Comparison of ENCODE assay signal across 2 cellular contexts in the genomic region with DNA sequence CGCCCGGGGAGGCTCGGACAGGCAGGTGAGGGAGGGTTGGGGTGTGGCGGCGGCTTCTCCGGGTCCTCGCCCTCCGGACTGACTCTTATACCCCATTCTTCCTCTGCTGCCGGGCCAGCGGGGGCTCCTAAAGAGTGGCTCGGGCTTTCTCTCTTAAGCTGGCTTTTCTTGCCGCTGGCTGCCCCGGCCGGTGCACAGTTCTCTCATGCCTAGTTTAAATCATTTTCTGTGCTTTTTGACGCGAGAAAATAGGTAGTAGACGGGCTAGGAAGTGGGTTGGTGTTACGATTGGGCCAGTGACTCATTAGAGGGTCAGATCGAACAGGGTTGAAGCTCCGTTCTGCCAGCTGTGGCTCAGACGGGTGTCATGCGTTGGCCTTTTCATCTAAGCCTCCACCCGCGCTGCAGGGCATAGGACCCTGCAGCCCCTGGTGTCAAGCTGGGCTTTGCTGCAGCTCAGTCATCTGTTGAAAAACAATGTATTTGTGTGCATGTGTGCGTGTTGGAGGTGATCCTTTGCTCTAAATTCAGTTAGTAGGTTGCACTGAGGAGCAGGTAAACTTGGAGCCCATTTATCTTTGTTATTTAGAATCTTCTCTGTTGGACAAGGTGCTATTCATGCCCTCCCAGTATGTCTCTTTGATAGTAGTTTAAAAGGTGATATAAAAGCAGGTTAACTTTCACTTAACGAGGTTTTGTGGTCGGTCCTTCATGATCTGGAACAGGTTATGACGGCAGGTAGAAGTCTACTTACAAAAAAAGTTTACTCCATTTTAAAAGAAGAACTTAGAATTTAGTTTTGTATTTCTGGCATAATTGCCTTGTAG.
TF ChIP-seq lines count a peak whose summit lies in the region.

No MANE protein-coding gene starts in this region.

TF ChIP-seq in HEK293, 187 proteins besides CTCF, POLR2A, EP300 and RAD21 (continues in another document):
- TF ChIP-seq, protein P1, sequence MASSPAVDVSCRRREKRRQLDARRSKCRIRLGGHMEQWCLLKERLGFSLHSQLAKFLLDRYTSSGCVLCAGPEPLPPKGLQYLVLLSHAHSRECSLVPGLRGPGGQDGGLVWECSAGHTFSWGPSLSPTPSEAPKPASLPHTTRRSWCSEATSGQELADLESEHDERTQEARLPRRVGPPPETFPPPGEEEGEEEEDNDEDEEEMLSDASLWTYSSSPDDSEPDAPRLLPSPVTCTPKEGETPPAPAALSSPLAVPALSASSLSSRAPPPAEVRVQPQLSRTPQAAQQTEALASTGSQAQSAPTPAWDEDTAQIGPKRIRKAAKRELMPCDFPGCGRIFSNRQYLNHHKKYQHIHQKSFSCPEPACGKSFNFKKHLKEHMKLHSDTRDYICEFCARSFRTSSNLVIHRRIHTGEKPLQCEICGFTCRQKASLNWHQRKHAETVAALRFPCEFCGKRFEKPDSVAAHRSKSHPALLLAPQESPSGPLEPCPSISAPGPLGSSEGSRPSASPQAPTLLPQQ (tag by site-specific recombination; IDR thresholded peaks at IDR 0.05), result no peak
- TF ChIP-seq ZNF600 (tag by site-specific recombination; IDR thresholded peaks at IDR 0.05), result peak; percentile 79
- TF ChIP-seq ZNF510 (tag by site-specific recombination; IDR thresholded peaks at IDR 0.05; ENCODE audit: insufficient replicate concordance), result no peak
- TF ChIP-seq, protein P2, sequence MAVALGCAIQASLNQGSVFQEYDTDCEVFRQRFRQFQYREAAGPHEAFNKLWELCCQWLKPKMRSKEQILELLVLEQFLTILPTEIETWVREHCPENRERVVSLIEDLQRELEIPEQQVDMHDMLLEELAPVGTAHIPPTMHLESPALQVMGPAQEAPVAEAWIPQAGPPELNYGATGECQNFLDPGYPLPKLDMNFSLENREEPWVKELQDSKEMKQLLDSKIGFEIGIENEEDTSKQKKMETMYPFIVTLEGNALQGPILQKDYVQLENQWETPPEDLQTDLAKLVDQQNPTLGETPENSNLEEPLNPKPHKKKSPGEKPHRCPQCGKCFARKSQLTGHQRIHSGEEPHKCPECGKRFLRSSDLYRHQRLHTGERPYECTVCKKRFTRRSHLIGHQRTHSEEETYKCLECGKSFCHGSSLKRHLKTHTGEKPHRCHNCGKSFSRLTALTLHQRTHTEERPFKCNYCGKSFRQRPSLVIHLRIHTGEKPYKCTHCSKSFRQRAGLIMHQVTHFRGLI (tag by site-specific recombination; IDR thresholded peaks at IDR 0.05), result peak; percentile 51; the same call in 1 of the 2 replicates
- no peak for TF ChIP-seq ZNF837 (tag by site-specific recombination; IDR thresholded peaks at IDR 0.05)
- TF ChIP-seq, protein P3, sequence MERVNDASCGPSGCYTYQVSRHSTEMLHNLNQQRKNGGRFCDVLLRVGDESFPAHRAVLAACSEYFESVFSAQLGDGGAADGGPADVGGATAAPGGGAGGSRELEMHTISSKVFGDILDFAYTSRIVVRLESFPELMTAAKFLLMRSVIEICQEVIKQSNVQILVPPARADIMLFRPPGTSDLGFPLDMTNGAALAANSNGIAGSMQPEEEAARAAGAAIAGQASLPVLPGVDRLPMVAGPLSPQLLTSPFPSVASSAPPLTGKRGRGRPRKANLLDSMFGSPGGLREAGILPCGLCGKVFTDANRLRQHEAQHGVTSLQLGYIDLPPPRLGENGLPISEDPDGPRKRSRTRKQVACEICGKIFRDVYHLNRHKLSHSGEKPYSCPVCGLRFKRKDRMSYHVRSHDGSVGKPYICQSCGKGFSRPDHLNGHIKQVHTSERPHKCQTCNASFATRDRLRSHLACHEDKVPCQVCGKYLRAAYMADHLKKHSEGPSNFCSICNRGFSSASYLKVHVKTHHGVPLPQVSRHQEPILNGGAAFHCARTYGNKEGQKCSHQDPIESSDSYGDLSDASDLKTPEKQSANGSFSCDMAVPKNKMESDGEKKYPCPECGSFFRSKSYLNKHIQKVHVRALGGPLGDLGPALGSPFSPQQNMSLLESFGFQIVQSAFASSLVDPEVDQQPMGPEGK (tag by site-specific recombination; IDR thresholded peaks at IDR 0.05), result no peak
- TF ChIP-seq ZIC2 (tag by site-specific recombination; IDR thresholded peaks at IDR 0.05), result peak; percentile 57
- TF ChIP-seq ZNF664 (tag by site-specific recombination; IDR thresholded peaks at IDR 0.05), result no peak
- TF ChIP-seq ZBTB20 (tag by site-specific recombination; IDR thresholded peaks at IDR 0.05), result peak; percentile 50; the same call in 1 of the 2 replicates
- TF ChIP-seq ZFHX2 (tag by site-specific recombination; conservative IDR thresholded peaks at IDR 0.05), result no peak
- TF ChIP-seq FEZF1 (tag by site-specific recombination; IDR thresholded peaks at IDR 0.05), result peak; percentile 39; the same call in 1 of the 2 replicates
- no peak for TF ChIP-seq ZNF132 (tag by site-specific recombination; IDR thresholded peaks at IDR 0.05; ENCODE audit: borderline replicate concordance)
- TF ChIP-seq ZNF292 (tag by site-specific recombination; IDR thresholded peaks at IDR 0.05; ENCODE audit: borderline replicate concordance, low read depth), result no peak
- TF ChIP-seq MEIS1 (CRISPR knock-in tag; IDR thresholded peaks at IDR 0.05; ENCODE audit: borderline replicate concordance), result no peak
- TF ChIP-seq ZNF394 (tag by site-specific recombination; IDR thresholded peaks at IDR 0.05; ENCODE audit: borderline replicate concordance), result 0 out of 2 replicates have a peak, but pooled peaks have one; percentile 18
- no peak for TF ChIP-seq ZNF214 (tag by site-specific recombination; IDR thresholded peaks at IDR 0.05; ENCODE audit: borderline replicate concordance)
- TF ChIP-seq ZNF138 (tag by site-specific recombination; IDR thresholded peaks at IDR 0.05; ENCODE audit: borderline replicate concordance), result no peak
- peak; percentile 80 for TF ChIP-seq ZNF335 (tag by site-specific recombination; conservative IDR thresholded peaks at IDR 0.05)
- no peak for TF ChIP-seq MYNN (tag by site-specific recombination; IDR thresholded peaks at IDR 0.05; ENCODE audit: borderline replicate concordance)
- TF ChIP-seq ZFP69B (tag by site-specific recombination; IDR thresholded peaks at IDR 0.05), result no peak
- TF ChIP-seq GLIS2 (tag by site-specific recombination; IDR thresholded peaks at IDR 0.05), result no peak

TF ChIP-seq in HepG2, 621 proteins besides CTCF, POLR2A, EP300 and RAD21 (continued from another document and continues in another):
- TF ChIP-seq, protein P4, sequence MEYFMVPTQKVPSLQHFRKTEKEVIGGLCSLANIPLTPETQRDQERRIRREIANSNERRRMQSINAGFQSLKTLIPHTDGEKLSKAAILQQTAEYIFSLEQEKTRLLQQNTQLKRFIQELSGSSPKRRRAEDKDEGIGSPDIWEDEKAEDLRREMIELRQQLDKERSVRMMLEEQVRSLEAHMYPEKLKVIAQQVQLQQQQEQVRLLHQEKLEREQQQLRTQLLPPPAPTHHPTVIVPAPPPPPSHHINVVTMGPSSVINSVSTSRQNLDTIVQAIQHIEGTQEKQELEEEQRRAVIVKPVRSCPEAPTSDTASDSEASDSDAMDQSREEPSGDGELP (IDR thresholded peaks at IDR 0.05; ENCODE audit: borderline replicate concordance, low read depth), result peak; percentile 74; the same call in 1 of the 2 replicates
- TF ChIP-seq SSRP1 (CRISPR knock-in tag; IDR thresholded peaks at IDR 0.05) (no peak), ZNF772 (CRISPR knock-in tag; IDR thresholded peaks at IDR 0.05) (no peak), ZNF790 (CRISPR knock-in tag; IDR thresholded peaks at IDR 0.05; ENCODE audit: borderline replicate concordance) (no peak), ZC3H4 (CRISPR knock-in tag; IDR thresholded peaks at IDR 0.05; ENCODE audit: borderline replicate concordance) (no peak), JUN (CRISPR knock-in tag; IDR thresholded peaks at IDR 0.05) (no peak), ZNF781 (CRISPR knock-in tag; IDR thresholded peaks at IDR 0.05; ENCODE audit: borderline replicate concordance, not compliant biosample characterization) (no peak), ISL2 (CRISPR knock-in tag; IDR thresholded peaks at IDR 0.05) (0 out of 2 replicates have a peak, but pooled peaks have one; percentile 16), ZNF569 (CRISPR knock-in tag; IDR thresholded peaks at IDR 0.05; ENCODE audit: borderline replicate concordance) (no peak), ZNF737 (CRISPR knock-in tag; IDR thresholded peaks at IDR 0.05; ENCODE audit: borderline replicate concordance) (no peak), TOE1 (CRISPR knock-in tag; IDR thresholded peaks at IDR 0.05) (no peak), JUNB (CRISPR knock-in tag; IDR thresholded peaks at IDR 0.05; ENCODE audit: borderline replicate concordance) (no peak), ZNF703 (CRISPR knock-in tag; IDR thresholded peaks at IDR 0.05; ENCODE audit: borderline replicate concordance) (no peak), SALL1 (CRISPR knock-in tag; IDR thresholded peaks at IDR 0.05) (peak; percentile 37; the same call in 1 of the 2 replicates), ZNF546 (CRISPR knock-in tag; conservative IDR thresholded peaks at IDR 0.05) (no peak), GATAD2A (CRISPR knock-in tag; IDR thresholded peaks at IDR 0.05) (peak; percentile 34; the same call in 1 of the 2 replicates), NPAS2 (CRISPR knock-in tag; IDR thresholded peaks at IDR 0.05; ENCODE audit: borderline replicate concordance) (no peak), ZBTB8A (CRISPR knock-in tag; IDR thresholded peaks at IDR 0.05; ENCODE audit: borderline replicate concordance, low read depth) (no peak), TARDBP (CRISPR knock-in tag; IDR thresholded peaks at IDR 0.05) (no peak), ZNF589 (CRISPR knock-in tag; conservative IDR thresholded peaks at IDR 0.05) (no peak), ZNF292 (CRISPR knock-in tag; IDR thresholded peaks at IDR 0.05; ENCODE audit: borderline replicate concordance, low read depth) (peak; percentile 44; the same call in 1 of the 2 replicates), ARID2 (CRISPR knock-in tag; IDR thresholded peaks at IDR 0.05; ENCODE audit: borderline replicate concordance) (no peak)
- TF ChIP-seq, protein P5, sequence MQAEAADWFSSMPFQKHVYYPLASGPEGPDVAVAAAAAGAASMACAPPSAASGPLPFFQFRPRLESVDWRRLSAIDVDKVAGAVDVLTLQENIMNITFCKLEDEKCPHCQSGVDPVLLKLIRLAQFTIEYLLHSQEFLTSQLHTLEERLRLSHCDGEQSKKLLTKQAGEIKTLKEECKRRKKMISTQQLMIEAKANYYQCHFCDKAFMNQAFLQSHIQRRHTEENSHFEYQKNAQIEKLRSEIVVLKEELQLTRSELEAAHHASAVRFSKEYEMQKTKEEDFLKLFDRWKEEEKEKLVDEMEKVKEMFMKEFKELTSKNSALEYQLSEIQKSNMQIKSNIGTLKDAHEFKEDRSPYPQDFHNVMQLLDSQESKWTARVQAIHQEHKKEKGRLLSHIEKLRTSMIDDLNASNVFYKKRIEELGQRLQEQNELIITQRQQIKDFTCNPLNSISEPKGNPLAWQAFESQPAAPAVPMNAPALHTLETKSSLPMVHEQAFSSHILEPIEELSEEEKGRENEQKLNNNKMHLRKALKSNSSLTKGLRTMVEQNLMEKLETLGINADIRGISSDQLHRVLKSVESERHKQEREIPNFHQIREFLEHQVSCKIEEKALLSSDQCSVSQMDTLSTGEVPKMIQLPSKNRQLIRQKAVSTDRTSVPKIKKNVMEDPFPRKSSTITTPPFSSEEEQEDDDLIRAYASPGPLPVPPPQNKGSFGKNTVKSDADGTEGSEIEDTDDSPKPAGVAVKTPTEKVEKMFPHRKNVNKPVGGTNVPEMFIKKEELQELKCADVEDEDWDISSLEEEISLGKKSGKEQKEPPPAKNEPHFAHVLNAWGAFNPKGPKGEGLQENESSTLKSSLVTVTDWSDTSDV (CRISPR knock-in tag; IDR thresholded peaks at IDR 0.05), result no peak
- TF ChIP-seq, protein P6, sequence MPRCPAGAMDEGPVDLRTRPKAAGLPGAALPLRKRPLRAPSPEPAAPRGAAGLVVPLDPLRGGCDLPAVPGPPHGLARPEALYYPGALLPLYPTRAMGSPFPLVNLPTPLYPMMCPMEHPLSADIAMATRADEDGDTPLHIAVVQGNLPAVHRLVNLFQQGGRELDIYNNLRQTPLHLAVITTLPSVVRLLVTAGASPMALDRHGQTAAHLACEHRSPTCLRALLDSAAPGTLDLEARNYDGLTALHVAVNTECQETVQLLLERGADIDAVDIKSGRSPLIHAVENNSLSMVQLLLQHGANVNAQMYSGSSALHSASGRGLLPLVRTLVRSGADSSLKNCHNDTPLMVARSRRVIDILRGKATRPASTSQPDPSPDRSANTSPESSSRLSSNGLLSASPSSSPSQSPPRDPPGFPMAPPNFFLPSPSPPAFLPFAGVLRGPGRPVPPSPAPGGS (CRISPR knock-in tag; IDR thresholded peaks at IDR 0.05), result no peak
- TF ChIP-seq, protein P7, sequence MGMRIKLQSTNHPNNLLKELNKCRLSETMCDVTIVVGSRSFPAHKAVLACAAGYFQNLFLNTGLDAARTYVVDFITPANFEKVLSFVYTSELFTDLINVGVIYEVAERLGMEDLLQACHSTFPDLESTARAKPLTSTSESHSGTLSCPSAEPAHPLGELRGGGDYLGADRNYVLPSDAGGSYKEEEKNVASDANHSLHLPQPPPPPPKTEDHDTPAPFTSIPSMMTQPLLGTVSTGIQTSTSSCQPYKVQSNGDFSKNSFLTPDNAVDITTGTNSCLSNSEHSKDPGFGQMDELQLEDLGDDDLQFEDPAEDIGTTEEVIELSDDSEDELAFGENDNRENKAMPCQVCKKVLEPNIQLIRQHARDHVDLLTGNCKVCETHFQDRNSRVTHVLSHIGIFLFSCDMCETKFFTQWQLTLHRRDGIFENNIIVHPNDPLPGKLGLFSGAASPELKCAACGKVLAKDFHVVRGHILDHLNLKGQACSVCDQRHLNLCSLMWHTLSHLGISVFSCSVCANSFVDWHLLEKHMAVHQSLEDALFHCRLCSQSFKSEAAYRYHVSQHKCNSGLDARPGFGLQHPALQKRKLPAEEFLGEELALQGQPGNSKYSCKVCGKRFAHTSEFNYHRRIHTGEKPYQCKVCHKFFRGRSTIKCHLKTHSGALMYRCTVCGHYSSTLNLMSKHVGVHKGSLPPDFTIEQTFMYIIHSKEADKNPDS (CRISPR knock-in tag; IDR thresholded peaks at IDR 0.05), result no peak
- TF ChIP-seq, protein P8, sequence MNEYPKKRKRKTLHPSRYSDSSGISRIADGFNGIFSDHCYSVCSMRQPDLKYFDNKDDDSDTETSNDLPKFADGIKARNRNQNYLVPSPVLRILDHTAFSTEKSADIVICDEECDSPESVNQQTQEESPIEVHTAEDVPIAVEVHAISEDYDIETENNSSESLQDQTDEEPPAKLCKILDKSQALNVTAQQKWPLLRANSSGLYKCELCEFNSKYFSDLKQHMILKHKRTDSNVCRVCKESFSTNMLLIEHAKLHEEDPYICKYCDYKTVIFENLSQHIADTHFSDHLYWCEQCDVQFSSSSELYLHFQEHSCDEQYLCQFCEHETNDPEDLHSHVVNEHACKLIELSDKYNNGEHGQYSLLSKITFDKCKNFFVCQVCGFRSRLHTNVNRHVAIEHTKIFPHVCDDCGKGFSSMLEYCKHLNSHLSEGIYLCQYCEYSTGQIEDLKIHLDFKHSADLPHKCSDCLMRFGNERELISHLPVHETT (CRISPR knock-in tag; conservative IDR thresholded peaks at IDR 0.05), result 0 out of 2 replicates have a peak, but pooled peaks have one; percentile 30
- TF ChIP-seq, protein P9, sequence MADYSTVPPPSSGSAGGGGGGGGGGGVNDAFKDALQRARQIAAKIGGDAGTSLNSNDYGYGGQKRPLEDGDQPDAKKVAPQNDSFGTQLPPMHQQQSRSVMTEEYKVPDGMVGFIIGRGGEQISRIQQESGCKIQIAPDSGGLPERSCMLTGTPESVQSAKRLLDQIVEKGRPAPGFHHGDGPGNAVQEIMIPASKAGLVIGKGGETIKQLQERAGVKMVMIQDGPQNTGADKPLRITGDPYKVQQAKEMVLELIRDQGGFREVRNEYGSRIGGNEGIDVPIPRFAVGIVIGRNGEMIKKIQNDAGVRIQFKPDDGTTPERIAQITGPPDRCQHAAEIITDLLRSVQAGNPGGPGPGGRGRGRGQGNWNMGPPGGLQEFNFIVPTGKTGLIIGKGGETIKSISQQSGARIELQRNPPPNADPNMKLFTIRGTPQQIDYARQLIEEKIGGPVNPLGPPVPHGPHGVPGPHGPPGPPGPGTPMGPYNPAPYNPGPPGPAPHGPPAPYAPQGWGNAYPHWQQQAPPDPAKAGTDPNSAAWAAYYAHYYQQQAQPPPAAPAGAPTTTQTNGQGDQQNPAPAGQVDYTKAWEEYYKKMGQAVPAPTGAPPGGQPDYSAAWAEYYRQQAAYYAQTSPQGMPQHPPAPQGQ (CRISPR knock-in tag; IDR thresholded peaks at IDR 0.05; ENCODE audit: borderline replicate concordance), result no peak
